Comparison of ENCODE assay signal across 17 cellular contexts in the genomic region with DNA sequence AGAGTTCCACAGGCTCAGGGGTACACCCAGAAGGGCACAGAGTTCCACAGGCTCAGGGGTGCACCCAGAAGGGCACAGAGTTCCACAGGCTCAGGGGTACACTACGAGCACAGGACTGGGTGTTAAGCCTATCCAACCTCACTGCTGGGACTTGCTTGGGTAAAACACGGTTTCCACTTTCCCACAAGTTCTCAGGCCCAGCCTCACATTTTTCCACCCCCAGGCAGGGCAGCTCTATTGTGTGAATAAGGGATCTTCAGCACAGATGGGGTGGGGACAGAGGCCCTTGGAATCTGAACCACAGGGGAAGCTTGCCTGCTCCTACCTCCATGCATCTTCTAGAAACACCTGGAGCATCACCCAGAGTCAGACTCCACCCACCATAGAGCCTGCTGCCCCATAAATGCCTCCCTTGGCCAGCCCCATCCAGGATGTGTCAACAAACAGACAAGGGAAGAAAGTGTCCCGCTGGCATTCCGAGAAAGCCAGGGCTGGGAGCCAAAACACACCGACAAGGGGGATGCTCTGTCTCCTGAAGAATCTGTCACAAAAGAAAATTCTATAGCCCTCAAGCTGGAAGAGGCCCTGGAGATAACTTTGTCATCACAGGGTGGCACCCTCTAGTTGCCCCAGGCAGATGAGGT. TPM values are rescaled to one million over a fixed set of nuclear protein-coding genes. Genes with fewer than 3 reads are reported as not detected.
DNase-seq lines count a peak whose midpoint lies in the region; ATAC-seq and TF ChIP-seq lines count a peak whose summit lies in the region.
"Had no signal": no experiment of that assay in that cellular context is flagged by ENCODE, and none has a peak within 500 bp of the region (broad histone marks: within the 10 kb centered on the region; RNA-seq: fewer than 3 reads in every experiment).

No MANE protein-coding gene starts in this region.

- H2BK20ac ChIP-seq in H9 (ENCODE audit: low read depth, low read length, poor library complexity, severe bottlenecking) = no peak overlapping the region

- no peak for ATAC-seq in activated CD8-positive, alpha-beta memory T cell treated with anti-CD3 and anti-CD28 coated beads, Interleukin-2, amount 10 ng/mL, durations not matched to agents 7 days and 5 days
- no peak for ATAC-seq in GM19467 (IDR thresholded peaks at IDR 0.05; ENCODE audit: unreplicated experiment)
- no peak for ATAC-seq in GM18498 (IDR thresholded peaks at IDR 0.05; ENCODE audit: unreplicated experiment)
- ATAC-seq: K562 had no signal

- no peaks in the 10 kb centered on the region for H3K9me3 ChIP-seq in H9 (ENCODE audit: control insufficient read depth, low read depth, low read length)
- H3K9me3 ChIP-seq in colonic mucosa = no peaks in the 10 kb centered on the region
- H3K9me3 ChIP-seq: SK-N-SH had no signal

- H2AK5ac ChIP-seq in H9 (ENCODE audit: insufficient read length, low read length) = no peak overlapping the region

- H4K20me1 ChIP-seq in H9 (ENCODE audit: control insufficient read depth, insufficient read depth, insufficient read length) = no peaks in the 10 kb centered on the region

- H3K4me3 Mint-ChIP-seq in activated CD8-positive, alpha-beta memory T cell treated with anti-CD3 and anti-CD28 coated beads, Interleukin-2, amount 10 ng/mL, durations not matched to agents 7 days and 5 days = no peak overlapping the region
- H3K4me3 Mint-ChIP-seq in H9 (no peak overlapping the region), osteocyte (ENCODE audit: unreplicated experiment) (no peak overlapping the region)

- TF ChIP-seq POLR2A in lower leg skin (IDR thresholded peaks at IDR 0.05) = no peak

- no CpG with 5 or more reads among the region's 5 CpGs for WGBS in H9 (ENCODE audit: extremely low coverage, insufficient read length, low lambda C conversion rate)
- 50 to 60% methylated on average over 5 of the region's 5 CpGs for WGBS in lower leg skin, 2 donors

- no peak overlapping the region for H3T11ph ChIP-seq in H9 (ENCODE audit: low read length)

- H2BK5ac ChIP-seq in H9 (ENCODE audit: insufficient read length, low read length) = no peak overlapping the region

- H3K36me3 Mint-ChIP-seq in activated CD8-positive, alpha-beta memory T cell treated with anti-CD3 and anti-CD28 coated beads, Interleukin-2, amount 10 ng/mL, durations not matched to agents 7 days and 5 days = peaks cover 71% of the 10 kb centered on the region
- H3K36me3 Mint-ChIP-seq in H9 (ENCODE audit: insufficient read depth in 1 of 3, low read depth in 3 of 3) = peaks cover 0 to 3% (median 0%) of the 10 kb centered on the region in 3 experiments; a peak in 3 of 7 replicates
- H3K36me3 Mint-ChIP-seq in osteocyte (ENCODE audit: unreplicated experiment) = no peaks in the 10 kb centered on the region

- H3K4me2 ChIP-seq in H9 (ENCODE audit: insufficient read depth, insufficient read length, low read length) = no peak overlapping the region
- H3K4me2 ChIP-seq: SK-N-SH had no signal

- no peaks in the 10 kb centered on the region for H3K79me2 ChIP-seq in H9 (ENCODE audit: insufficient read depth, low read length)

- intact Hi-C loops in colonic mucosa (cut with DNase I) = no loop called here
- intact Hi-C loops in lower leg skin (cut with DNase I; ENCODE audit: low total_unique reads) = no loop called here

- H3K79me1 ChIP-seq in H9 (ENCODE audit: insufficient read depth, low read depth, low read length, poor library complexity, severe bottlenecking) = no peaks in the 10 kb centered on the region

- H4K8ac ChIP-seq in H9 (replicated peaks; ENCODE audit: insufficient read length, low read depth, low read length) = no peak overlapping the region

- H3K27ac ChIP-seq in H9 (ENCODE audit: insufficient read length, low read depth, low read length) (no peak overlapping the region), colonic mucosa (peak overlapping the region; percentile 49)
- H3K27ac ChIP-seq: dorsolateral prefrontal cortex had no signal

- H2AFZ ChIP-seq in H9 (ENCODE audit: low read length) = no peak overlapping the region

- no peak overlapping the region for H4K5ac ChIP-seq in H9 (ENCODE audit: insufficient read length, low read depth, low read length)

- no peak overlapping the region for H2BK12ac ChIP-seq in H9 (ENCODE audit: insufficient read length, low read depth, low read length)

- H2BK120ac ChIP-seq in H9 (ENCODE audit: low read depth, low read length, poor library complexity, severe bottlenecking) = no peak overlapping the region

- H3K56ac ChIP-seq in H9 (ENCODE audit: insufficient read length, low read depth, low read length) = no peak overlapping the region

- TF ChIP-seq CTCF in H9 (conservative IDR thresholded peaks at IDR 0.05) = no peak
- no peak for TF ChIP-seq CTCF in colonic mucosa (IDR thresholded peaks at IDR 0.05)
- TF ChIP-seq CTCF in osteocyte (IDR thresholded peaks at IDR 0.05) = no peak
- no peak for TF ChIP-seq CTCF in lower leg skin (IDR thresholded peaks at IDR 0.05)

- H3K4me1 Mint-ChIP-seq in activated CD8-positive, alpha-beta memory T cell treated with anti-CD3 and anti-CD28 coated beads, Interleukin-2, amount 10 ng/mL, durations not matched to agents 7 days and 5 days = peaks cover 87% of the 10 kb centered on the region
- H3K4me1 Mint-ChIP-seq in H9 (peaks cover 0 to 6% of the 10 kb centered on the region in 2 experiments; a peak in 2 of 4 replicates), osteocyte (ENCODE audit: unreplicated experiment) (peaks cover 2% of the 10 kb centered on the region)

- H3K4me3 ChIP-seq in colonic mucosa (no peak overlapping the region), lower leg skin (ENCODE audit: low read depth, poor library complexity, severe bottlenecking) (no peak overlapping the region)
- H3K4me3 ChIP-seq: dorsolateral prefrontal cortex, K562 had no signal

- H4K91ac ChIP-seq in H9 (ENCODE audit: insufficient read length, low read depth, low read length) = no peak overlapping the region

- H3K36me3 ChIP-seq in colonic mucosa = no peaks in the 10 kb centered on the region

- no peak overlapping the region for H3K9ac ChIP-seq in H9 (ENCODE audit: extremely low read depth, insufficient read length, low read length)
- H3K9ac ChIP-seq in colonic mucosa (ENCODE audit: low read depth in 2 of 2, low read length in 2 of 2) = no peak overlapping the region
- H3K9ac ChIP-seq: SK-N-SH had no signal

- H3K27me3 ChIP-seq in H9 (ENCODE audit: insufficient read depth, low read length) (no peaks in the 10 kb centered on the region; the same call in 1 of the 2 replicates), colonic mucosa (no peaks in the 10 kb centered on the region)

- DNase-seq in activated CD8-positive, alpha-beta memory T cell treated with anti-CD3 and anti-CD28 coated beads, Interleukin-2, amount 10 ng/mL, durations not matched to agents 7 days and 5 days = peak; percentile 37
- DNase-seq in activated CD8-positive, alpha-beta memory T cell treated with anti-CD3 and anti-CD28 coated beads, Interleukin-2, amount 50 U/mL, for 48 hours = no peak
- DNase-seq in H9 = peak; percentile 17
- peak; percentile 88 for DNase-seq in colonic mucosa
- DNase-seq in osteocyte (ENCODE audit: extremely low spot score, unreplicated experiment) = peak; percentile 63
- no peak for DNase-seq in lower leg skin (ENCODE audit: low spot score in 2 of 2)
- DNase-seq: Calu3; dorsolateral prefrontal cortex; HCEC 1CT; NCI-H2081 treated with DMSO at 0.1 percent for 48 hours; NCI-H82; SK-N-SH; stimulated activated CD4-positive, alpha-beta T cell treated with anti-CD3 and anti-CD28 coated beads, Interleukin-2, amount 100 ng/mL, for 48 hours had no signal

- H2BK15ac ChIP-seq in H9 (ENCODE audit: low read depth, low read length) = no peak overlapping the region

- no peak overlapping the region for H3K14ac ChIP-seq in H9 (ENCODE audit: insufficient read depth, low read length)

- no peak overlapping the region for H3K18ac ChIP-seq in H9 (ENCODE audit: insufficient read length, low read depth, low read length)

- H3K4ac ChIP-seq in H9 (ENCODE audit: low read depth, low read length) = no peak overlapping the region

- peaks cover 2% of the 10 kb centered on the region for H3K23me2 ChIP-seq in H9 (ENCODE audit: insufficient read length, low read depth, low read length, poor library complexity, severe bottlenecking)

- H3K27ac Mint-ChIP-seq in activated CD8-positive, alpha-beta memory T cell treated with anti-CD3 and anti-CD28 coated beads, Interleukin-2, amount 10 ng/mL, durations not matched to agents 7 days and 5 days = peak overlapping the region; percentile 38
- no peak overlapping the region; a peak in 1 of 7 replicates for H3K27ac Mint-ChIP-seq in H9
- no peak overlapping the region for H3K27ac Mint-ChIP-seq in osteocyte (ENCODE audit: unreplicated experiment)

- CTCF ChIA-PET in activated CD8-positive, alpha-beta memory T cell treated with anti-CD3 and anti-CD28 coated beads, Interleukin-2, amount 10 ng/mL, durations not matched to agents 7 days and 5 days (lab: Charles Lee) = no interaction called here

- H3K9me3 Mint-ChIP-seq in activated CD8-positive, alpha-beta memory T cell treated with anti-CD3 and anti-CD28 coated beads, Interleukin-2, amount 10 ng/mL, durations not matched to agents 7 days and 5 days (ENCODE audit: low read depth) = no peaks in the 10 kb centered on the region
- H3K9me3 Mint-ChIP-seq in H9 (peaks cover 3% of the 10 kb centered on the region in 2 experiments; a peak in 2 of 5 replicates), osteocyte (ENCODE audit: unreplicated experiment) (peaks cover 6% of the 10 kb centered on the region)

- H3K4me1 ChIP-seq in H9 (ENCODE audit: insufficient read depth, low read length) = no peaks in the 10 kb centered on the region
- peaks cover 4% of the 10 kb centered on the region for H3K4me1 ChIP-seq in colonic mucosa

- no peak overlapping the region for H3K23ac ChIP-seq in H9 (ENCODE audit: insufficient read length, low read depth, low read length)

- H3K27me3 Mint-ChIP-seq in activated CD8-positive, alpha-beta memory T cell treated with anti-CD3 and anti-CD28 coated beads, Interleukin-2, amount 10 ng/mL, durations not matched to agents 7 days and 5 days = no peaks in the 10 kb centered on the region
- H3K27me3 Mint-ChIP-seq in H9 (ENCODE audit: low read depth) = peaks cover 30% of the 10 kb centered on the region
- peaks cover 23% of the 10 kb centered on the region for H3K27me3 Mint-ChIP-seq in osteocyte (ENCODE audit: unreplicated experiment)

RNA-seq across cellular contexts. Expression of a gene that starts 4.8 kb away (rescaled TPM):
- total RNA-seq in activated CD8-positive, alpha-beta memory T cell treated with anti-CD3 and anti-CD28 coated beads, Interleukin-2, amount 10 ng/mL, durations not matched to agents 7 days and 5 days = 10 to 100 TPM; 36.5 to 52.0 TPM
- total RNA-seq in H9 (2021) (2.0 and 2.1 TPM in 2 replicates), colonic mucosa (10 to 100 TPM; 50.3 to 54.8 TPM), osteocyte (0.08 and 0.13 TPM in 2 replicates), lower leg skin (10 to 100 TPM in 1 of 4 donors, 1 to 10 TPM in 3; 1.4 to 14.4 (median 6.6) TPM)
- total RNA-seq: G401 had no signal

Comparison
In these comparisons a context has a peak if more than half of its experiments do, and no peak if none do; other contexts are left out.
1. DNase-seq: peak in activated CD8-positive, alpha-beta memory T cell treated with anti-CD3 and anti-CD28 coated beads, Interleukin-2, amount 10 ng/mL, durations not matched to agents 7 days and 5 days (single experiment), H9 (single experiment), colonic mucosa (single experiment) and osteocyte (single experiment); none in activated CD8-positive, alpha-beta memory T cell treated with anti-CD3 and anti-CD28 coated beads, Interleukin-2, amount 50 U/mL, for 48 hours (single experiment) and lower leg skin (0 of 2).